8 cellular contexts compared by ENCODE assay signal in genomic region chr10:70052462-70053211, GRCh38. TPM values are rescaled to one million over a fixed set of nuclear protein-coding genes. Genes with fewer than 3 reads are reported as not detected.
DNase-seq lines count a peak whose midpoint lies in the region; ATAC-seq, FAIRE-seq and TF ChIP-seq lines count a peak whose summit lies in the region.

TSS of gene MACROH2A2 (plus strand) at chr10:70052846. CDS start at chr10:70075659, 22,813 bp downstream.

- peak within 1 kb of the TSS; percentile 80 for H3K14ac ChIP-seq in H9 (ENCODE audit: insufficient read depth, low read length)

- FAIRE-seq in small intestine (lab: Jason Lieb, UNC), result no peak

- no peak within 1 kb of the TSS for H2AFZ ChIP-seq in H9 (ENCODE audit: low read length)

- H3T11ph ChIP-seq in H9 (ENCODE audit: low read length), result no peak within 1 kb of the TSS

- no peak within 1 kb of the TSS for H3K4ac ChIP-seq in H9 (ENCODE audit: low read depth, low read length)

- TF ChIP-seq CTCF in H9 (conservative IDR thresholded peaks at IDR 0.05) (peak; percentile 58), RWPE2 (IDR thresholded peaks at IDR 0.05; ENCODE audit: poor library complexity, severe bottlenecking) (peak; percentile 56), kidney epithelial cell (IDR thresholded peaks at IDR 0.05; ENCODE audit: insufficient read depth, low read length, poor library complexity, severe bottlenecking) (peak; percentile 58)

- no peaks in the 10 kb centered on the region for H3K79me1 ChIP-seq in H9 (ENCODE audit: insufficient read depth, low read depth, low read length, poor library complexity, severe bottlenecking)

- H3K23me2 ChIP-seq in H9 (ENCODE audit: insufficient read length, low read depth, low read length, poor library complexity, severe bottlenecking), result peaks cover 8% of the 10 kb centered on the region

- no peaks in the 10 kb centered on the region for H3K79me2 ChIP-seq in H9 (ENCODE audit: insufficient read depth, low read length)

- DNase-seq in AG08395 (ENCODE audit: low spot score), result peak; percentile 66
- peak; percentile 84 for DNase-seq in H9
- DNase-seq in RWPE2 (ENCODE audit: low spot score), result no peak
- peak; percentile 34 for DNase-seq in kidney epithelial cell (ENCODE audit: low read depth)
- peak; percentile 66 for DNase-seq in small intestine
- no peak for DNase-seq in T1000 (lab: John Stamatoyannopoulos, UW)

- no peak within 1 kb of the TSS for H2BK20ac ChIP-seq in H9 (ENCODE audit: low read depth, low read length, poor library complexity, severe bottlenecking)

- H3K27me3 Mint-ChIP-seq in H9 (ENCODE audit: low read depth), result peaks cover 98% of the 10 kb centered on the region

- peak; percentile 84 for ATAC-seq in RWPE2 (ENCODE audit: low read depth)
- no peak for ATAC-seq in HG03571 (IDR thresholded peaks at IDR 0.05; ENCODE audit: unreplicated experiment)

- H3K9me3 Mint-ChIP-seq in H9, result no peaks in the 10 kb centered on the region; a peak in 1 of 5 replicates

- H2AK5ac ChIP-seq in H9 (ENCODE audit: insufficient read length, low read length), result no peak within 1 kb of the TSS

- no peaks in the 10 kb centered on the region for H3K36me3 Mint-ChIP-seq in H9 (ENCODE audit: insufficient read depth in 1 of 3, low read depth in 3 of 3)

- H3K27me3 ChIP-seq in H9 (ENCODE audit: insufficient read depth, low read length) (peaks cover 52% of the 10 kb centered on the region), RWPE2 (ENCODE audit: insufficient read depth, poor library complexity, severe bottlenecking) (no peaks in the 10 kb centered on the region), kidney epithelial cell (ENCODE audit: control insufficient read depth, insufficient read depth, low read length) (no peaks in the 10 kb centered on the region), small intestine (ENCODE audit: control insufficient read depth in 2 of 2, insufficient read depth in 2 of 2, low read length in 2 of 2) (peaks cover 0 to 4% of the 10 kb centered on the region in 2 donors)

- no peak within 1 kb of the TSS for H4K5ac ChIP-seq in H9 (ENCODE audit: insufficient read length, low read depth, low read length)

- no peaks in the 10 kb centered on the region for H3K36me3 ChIP-seq in RWPE2 (ENCODE audit: low read depth)
- no peaks in the 10 kb centered on the region for H3K36me3 ChIP-seq in kidney epithelial cell (ENCODE audit: control insufficient read depth, insufficient read depth, low read length)
- no peaks in the 10 kb centered on the region for H3K36me3 ChIP-seq in small intestine (ENCODE audit: control insufficient read depth in 2 of 2, insufficient read depth in 2 of 2, low read length in 2 of 2)

- H3K23ac ChIP-seq in H9 (ENCODE audit: insufficient read length, low read depth, low read length), result no peak within 1 kb of the TSS

- H3K4me1 ChIP-seq in H9 (ENCODE audit: insufficient read depth, low read length), result no peaks in the 10 kb centered on the region
- peaks cover 6% of the 10 kb centered on the region for H3K4me1 ChIP-seq in RWPE2 (ENCODE audit: insufficient read depth, poor library complexity, severe bottlenecking)
- peaks cover 0 to 3% of the 10 kb centered on the region in 2 donors for H3K4me1 ChIP-seq in small intestine (ENCODE audit: control insufficient read depth in 2 of 2, insufficient read depth in 1 of 2, low read depth in 1 of 2, low read length in 1 of 2)

- H3K4me3 ChIP-seq in RWPE2 (ENCODE audit: severe bottlenecking), result peak within 1 kb of the TSS; percentile 94
- peak within 1 kb of the TSS; percentile 58 for H3K4me3 ChIP-seq in kidney epithelial cell (ENCODE audit: low read depth, low read length)
- H3K4me3 ChIP-seq in small intestine (ENCODE audit: low read depth in 1 of 2, low read length in 2 of 2), result peak within 1 kb of the TSS; percentile 64 to 84

- no peaks in the 10 kb centered on the region for H3K9me3 ChIP-seq in H9 (ENCODE audit: control insufficient read depth, low read depth, low read length)
- H3K9me3 ChIP-seq in RWPE2 (ENCODE audit: severe bottlenecking), result no peaks in the 10 kb centered on the region
- H3K9me3 ChIP-seq in small intestine (ENCODE audit: control insufficient read depth, low read depth), result no peaks in the 10 kb centered on the region

- H3K4me3 Mint-ChIP-seq in H9, result peak within 1 kb of the TSS; percentile 72 to 95

- peak within 1 kb of the TSS in 1 of 3 experiments; percentile 88; a peak in 1 of 7 replicates for H3K27ac Mint-ChIP-seq in H9

- H3K27ac ChIP-seq in H9 (ENCODE audit: insufficient read length, low read depth, low read length) (no peak within 1 kb of the TSS), RWPE2 (ENCODE audit: poor library complexity, severe bottlenecking) (peak within 1 kb of the TSS; percentile 56), cingulate gyrus (ENCODE audit: low read depth, low read length) (peak within 1 kb of the TSS; percentile 57), small intestine (ENCODE audit: low read depth in 1 of 2, low read length in 1 of 2) (peak within 1 kb of the TSS in 1 of 2 donors; percentile 38)

- peak within 1 kb of the TSS; percentile 70 for H3K4me2 ChIP-seq in H9 (ENCODE audit: insufficient read depth, insufficient read length, low read length)

- H4K91ac ChIP-seq in H9 (ENCODE audit: insufficient read length, low read depth, low read length), result no peak within 1 kb of the TSS

- H4K20me1 ChIP-seq in H9 (ENCODE audit: control insufficient read depth, insufficient read depth, insufficient read length), result no peaks in the 10 kb centered on the region

- H2BK12ac ChIP-seq in H9 (ENCODE audit: insufficient read length, low read depth, low read length), result no peak within 1 kb of the TSS

- no peak within 1 kb of the TSS for H2BK5ac ChIP-seq in H9 (ENCODE audit: insufficient read length, low read length)

- H3K9ac ChIP-seq in H9 (ENCODE audit: extremely low read depth, insufficient read length, low read length), result peak within 1 kb of the TSS; percentile 29

- WGBS in H9 (ENCODE audit: extremely low coverage, insufficient read length, low lambda C conversion rate), result no CpG with 5 or more reads among the region's 58 CpGs
- WGBS in small intestine, 3 donors, result 1 to 2% (median 1%) methylated on average over 47 to 58 of the region's 58 CpGs

- H2BK120ac ChIP-seq in H9 (ENCODE audit: low read depth, low read length, poor library complexity, severe bottlenecking), result no peak within 1 kb of the TSS

- no peak within 1 kb of the TSS for H2BK15ac ChIP-seq in H9 (ENCODE audit: low read depth, low read length)

- H3K18ac ChIP-seq in H9 (ENCODE audit: insufficient read length, low read depth, low read length), result peak within 1 kb of the TSS; percentile 41

- H3K4me1 Mint-ChIP-seq in H9, result peaks cover 22 to 29% of the 10 kb centered on the region in 2 experiments

- no peak within 1 kb of the TSS for H3K56ac ChIP-seq in H9 (ENCODE audit: insufficient read length, low read depth, low read length)

- H4K8ac ChIP-seq in H9 (replicated peaks; ENCODE audit: insufficient read length, low read depth, low read length), result no peak within 1 kb of the TSS

RNA-seq across cellular contexts. Expression of gene MACROH2A2, which starts in this region (rescaled TPM):
- 11.3 and 12.1 TPM in 2 replicates for total RNA-seq in H9 (2021)
- total RNA-seq in kidney epithelial cell, result 72.4 and 77.9 TPM in 2 replicates
- polyA plus RNA-seq in small intestine, result 10 to 100 TPM in 1 of 3 donors, 1 to 10 TPM in 2; 2.9 to 22.1 (median 4.1) TPM

Comparison
In these comparisons a context has a peak if more than half of its experiments do, and no peak if none do; other contexts are left out.
1. DNase-seq: peak in AG08395 (single experiment), H9 (single experiment), kidney epithelial cell (single experiment) and small intestine (single experiment); none in RWPE2 (single experiment) and T1000 (single experiment).
2. Peak in every context shown above with its lines, with median percentiles within 50 percentile points of each other: CTCF ChIP-seq and H3K4me3 ChIP-seq.